ENCODE assay signal across 7 cellular contexts in genomic region chr2:210617732-210618330, GRCh38.
A peak's percentile ranks its signal among the peaks of the same experiment; 100 is the strongest.
DNase-seq lines count a peak whose midpoint lies in the region; ATAC-seq and TF ChIP-seq lines count a peak whose summit lies in the region.

No MANE protein-coding gene starts in this region.

- TF ChIP-seq CTCF in GM12872 (IDR thresholded peaks at IDR 0.05; ENCODE audit: insufficient read depth, low read depth, low read length) (peak; percentile 49), RWPE2 (IDR thresholded peaks at IDR 0.05; ENCODE audit: poor library complexity, severe bottlenecking) (peak; percentile 72), foreskin keratinocyte (conservative IDR thresholded peaks at IDR 0.05) (peak; percentile 79)

- H3K9me3 ChIP-seq in RWPE2 (ENCODE audit: severe bottlenecking): no peaks in the 10 kb centered on the region

- DNase-seq in HCEC 1CT: peak; percentile 53
- DNase-seq in M059J (ENCODE audit: low read depth): peak; percentile 44
- DNase-seq in RWPE2 (ENCODE audit: low spot score): no peak
- DNase-seq in foreskin keratinocyte: peak in 1 of 2 donors; percentile 34
- peak; percentile 94 for DNase-seq in superior temporal gyrus (ENCODE audit: extremely low spot score)

- H3K27me3 ChIP-seq in RWPE2 (ENCODE audit: insufficient read depth, poor library complexity, severe bottlenecking): no peaks in the 10 kb centered on the region
- H3K27me3 ChIP-seq in foreskin keratinocyte: no peaks in the 10 kb centered on the region

- H3K4me1 ChIP-seq in RWPE2 (ENCODE audit: insufficient read depth, poor library complexity, severe bottlenecking) (no peaks in the 10 kb centered on the region), foreskin keratinocyte (no peaks in the 10 kb centered on the region)

- ATAC-seq in RWPE2 (ENCODE audit: low read depth): peak; percentile 71; the same call in 2 of the 3 replicates
- peak; percentile 80 for ATAC-seq in foreskin keratinocyte
- no peak for ATAC-seq in GM21723 (IDR thresholded peaks at IDR 0.05; ENCODE audit: unreplicated experiment)

- no peak overlapping the region for H3K27ac ChIP-seq in RWPE2 (ENCODE audit: poor library complexity, severe bottlenecking)
- no peak overlapping the region for H3K27ac ChIP-seq in foreskin keratinocyte

- H3K4me3 ChIP-seq in RWPE2 (ENCODE audit: severe bottlenecking): no peak overlapping the region

- no peaks in the 10 kb centered on the region for H3K36me3 ChIP-seq in RWPE2 (ENCODE audit: low read depth)
